ENCODE assay signal across 1 cellular context in genomic region chr10:80186364-80187012, GRCh38.
A peak's percentile ranks its signal among the peaks of the same experiment; 100 is the strongest.
TF ChIP-seq lines count a peak whose summit lies in the region.

No MANE protein-coding gene starts in this region.

TF ChIP-seq in K562, 482 proteins besides CTCF, POLR2A, EP300 and RAD21:
- TF ChIP-seq CREM (IDR thresholded peaks at IDR 0.05; ENCODE audit: low read depth) (0 out of 2 replicates have a peak, but pooled peaks have one; percentile 22), CHAMP1 (IDR thresholded peaks at IDR 0.05) (no peak), ZNF766 (CRISPR knock-in tag; conservative IDR thresholded peaks at IDR 0.05) (no peak), ZNF584 (CRISPR knock-in tag; IDR thresholded peaks at IDR 0.05; ENCODE audit: low read depth) (0 out of 2 replicates have a peak, but pooled peaks have one; percentile 11), MEIS2 (IDR thresholded peaks at IDR 0.05; ENCODE audit: partially characterized antibody) (no peak)
